1 cellular context compared by ENCODE assay signal in the genomic region with DNA sequence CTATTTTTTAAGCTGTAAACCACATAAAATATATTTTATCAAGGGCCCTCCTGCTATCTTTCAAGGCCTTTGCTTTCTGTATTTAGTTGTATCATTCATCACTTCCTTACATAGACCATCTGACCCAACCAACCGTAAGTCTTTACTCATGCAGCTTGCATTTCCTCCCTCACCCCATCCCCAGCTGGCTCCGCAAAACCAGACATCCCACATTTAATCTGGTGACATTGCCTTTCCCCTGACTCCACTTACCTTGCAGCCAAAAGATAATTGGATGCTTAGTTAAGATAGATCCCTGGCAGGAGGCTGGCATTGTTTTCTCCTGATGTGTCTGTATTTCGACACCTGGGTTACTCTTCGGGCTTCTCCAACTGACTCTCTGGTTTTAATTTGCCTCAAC.
TF ChIP-seq lines count a peak whose summit lies in the region.

No MANE protein-coding gene starts in this region.

TF ChIP-seq in GM23338, 12 proteins besides CTCF, POLR2A, EP300 and RAD21 (continued from another document):
- TF ChIP-seq, protein P1, sequence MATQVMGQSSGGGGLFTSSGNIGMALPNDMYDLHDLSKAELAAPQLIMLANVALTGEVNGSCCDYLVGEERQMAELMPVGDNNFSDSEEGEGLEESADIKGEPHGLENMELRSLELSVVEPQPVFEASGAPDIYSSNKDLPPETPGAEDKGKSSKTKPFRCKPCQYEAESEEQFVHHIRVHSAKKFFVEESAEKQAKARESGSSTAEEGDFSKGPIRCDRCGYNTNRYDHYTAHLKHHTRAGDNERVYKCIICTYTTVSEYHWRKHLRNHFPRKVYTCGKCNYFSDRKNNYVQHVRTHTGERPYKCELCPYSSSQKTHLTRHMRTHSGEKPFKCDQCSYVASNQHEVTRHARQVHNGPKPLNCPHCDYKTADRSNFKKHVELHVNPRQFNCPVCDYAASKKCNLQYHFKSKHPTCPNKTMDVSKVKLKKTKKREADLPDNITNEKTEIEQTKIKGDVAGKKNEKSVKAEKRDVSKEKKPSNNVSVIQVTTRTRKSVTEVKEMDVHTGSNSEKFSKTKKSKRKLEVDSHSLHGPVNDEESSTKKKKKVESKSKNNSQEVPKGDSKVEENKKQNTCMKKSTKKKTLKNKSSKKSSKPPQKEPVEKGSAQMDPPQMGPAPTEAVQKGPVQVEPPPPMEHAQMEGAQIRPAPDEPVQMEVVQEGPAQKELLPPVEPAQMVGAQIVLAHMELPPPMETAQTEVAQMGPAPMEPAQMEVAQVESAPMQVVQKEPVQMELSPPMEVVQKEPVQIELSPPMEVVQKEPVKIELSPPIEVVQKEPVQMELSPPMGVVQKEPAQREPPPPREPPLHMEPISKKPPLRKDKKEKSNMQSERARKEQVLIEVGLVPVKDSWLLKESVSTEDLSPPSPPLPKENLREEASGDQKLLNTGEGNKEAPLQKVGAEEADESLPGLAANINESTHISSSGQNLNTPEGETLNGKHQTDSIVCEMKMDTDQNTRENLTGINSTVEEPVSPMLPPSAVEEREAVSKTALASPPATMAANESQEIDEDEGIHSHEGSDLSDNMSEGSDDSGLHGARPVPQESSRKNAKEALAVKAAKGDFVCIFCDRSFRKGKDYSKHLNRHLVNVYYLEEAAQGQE (IDR thresholded peaks at IDR 0.05; ENCODE audit: unreplicated experiment), result no peak
- TF ChIP-seq CREB1 (CRISPR knock-in tag; IDR thresholded peaks at IDR 0.05; ENCODE audit: low read depth) (no peak), EZH2phosphoT487 (IDR thresholded peaks at IDR 0.05; ENCODE audit: unreplicated experiment) (no peak)
